ENCODE assay signal across 32 cellular contexts in the genomic region with DNA sequence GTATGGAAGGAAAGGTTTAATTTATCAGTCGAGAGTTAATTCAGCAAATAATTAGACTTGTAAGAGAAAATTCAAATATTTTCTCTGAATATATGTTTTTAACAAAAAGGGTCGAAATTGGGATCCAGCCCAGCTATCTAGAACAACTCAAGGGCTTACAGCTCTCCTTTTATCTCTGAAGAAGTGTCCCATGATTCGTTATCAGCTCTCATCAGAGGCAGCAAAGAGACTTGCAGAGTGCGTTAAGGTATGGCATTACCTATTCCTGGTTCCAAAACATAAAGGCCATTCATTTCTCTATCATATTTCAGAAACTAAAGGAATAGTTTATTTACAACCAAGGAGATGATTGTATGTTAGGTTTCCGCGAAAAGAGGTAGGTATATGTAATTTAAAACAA.
"Had no signal": no experiment of that assay in that cellular context is flagged by ENCODE, and none has a peak within 500 bp of the region (broad histone marks: within the 10 kb centered on the region; RNA-seq: fewer than 3 reads in every experiment).

No MANE protein-coding gene starts in this region.

- H3K27me3 ChIP-seq: ascending aorta, breast epithelium, cardiac muscle cell, colonic mucosa had no signal

- H3K4me3 ChIP-seq: ascending aorta, breast epithelium, cardiac muscle cell, colonic mucosa had no signal

- ATAC-seq: activated CD4-positive, CD25-positive, alpha-beta regulatory T cell treated with anti-CD3 and anti-CD28 coated beads, Interleukin-2, amount 50 U/mL, for 24 hours; activated CD8-positive, alpha-beta T cell treated with anti-CD3 and anti-CD28 coated beads for 36 hours; activated T-cell treated with anti-CD3 and anti-CD28 coated beads, Interleukin-2, amount 50 U/mL, for 4 hours; esophagus mucosa; T-helper 17 cell had no signal

- DNase-seq: activated B cell treated with CpG ODN at 0.5 μM for 24 hours; activated CD4-positive, alpha-beta T cell treated with anti-CD3 and anti-CD28 coated beads for 48 hours; activated CD4-positive, alpha-beta T cell treated with anti-CD3 and anti-CD28 coated beads, Interleukin-2, amount 50 U/mL, for 1 hour; activated CD4-positive, alpha-beta T cell treated with anti-CD3 and anti-CD28 coated beads, Interleukin-2, amount 50 U/mL, for 48 hours; activated CD8-positive, alpha-beta memory T cell treated with anti-CD3 and anti-CD28 coated beads for 24 hours; activated CD8-positive, alpha-beta T cell treated with anti-CD3 and anti-CD28 coated beads for 36 hours; activated effector memory CD4-positive, alpha-beta T cell treated with anti-CD3 and anti-CD28 coated beads, Interleukin-2, amount 50 U/mL, for 16 hours; activated naive CD4-positive, alpha-beta T cell treated with anti-CD3 and anti-CD28 coated beads for 36 hours; activated naive CD8-positive, alpha-beta T cell treated with anti-CD3 and anti-CD28 coated beads, Interleukin-2, amount 10 ng/mL, durations not matched to agents 7 days and 5 days; activated T-cell treated with anti-CD3 and anti-CD28 coated beads, Interleukin-2, amount 50 U/mL, for 4 hours; central memory CD4-positive, alpha-beta T cell; cerebellar nuclear complex; colonic mucosa; effector CD8-positive, alpha-beta T cell; foreskin fibroblast; head of caudate nucleus; T-helper 17 cell; T1000; WERI-Rb-1 had no signal

- H3K27ac Mint-ChIP-seq: activated B cell treated with CpG ODN at 0.5 μM for 24 hours; activated CD8-positive, alpha-beta T cell treated with anti-CD3 and anti-CD28 coated beads for 36 hours; activated naive CD4-positive, alpha-beta T cell treated with anti-CD3 and anti-CD28 coated beads for 36 hours; activated naive CD4-positive, alpha-beta T cell treated with anti-CD3 and anti-CD28 coated beads, Interleukin-2, amount 50 U/mL, for 24 hours; activated naive CD8-positive, alpha-beta T cell treated with anti-CD3 and anti-CD28 coated beads, Interleukin-2, amount 10 ng/mL, durations not matched to agents 7 days and 5 days; activated T-helper 2 cell treated with anti-CD3 and anti-CD28 coated beads, Interferon-gamma antibody, Interleukin-2, Interleukin-4, amounts not matched to agents 10 μg/mL and 5 μg/mL and 100 μg/mL, durations not matched to agents 14 hours and 24 hours and 36 hours; T-helper 2 cell treated with Interferon-gamma antibody and Interleukin-4, amounts not matched to agents 5 μg/mL and 100 μg/mL, for 36 hours had no signal

- H3K4me1 Mint-ChIP-seq: brain had no signal

- H3K4me3 Mint-ChIP-seq: activated B cell treated with CpG ODN at 0.5 μM for 24 hours; activated CD8-positive, alpha-beta T cell treated with anti-CD3 and anti-CD28 coated beads for 36 hours; activated naive CD4-positive, alpha-beta T cell treated with anti-CD3 and anti-CD28 coated beads for 36 hours; activated naive CD4-positive, alpha-beta T cell treated with anti-CD3 and anti-CD28 coated beads, Interleukin-2, amount 50 U/mL, for 24 hours; activated naive CD8-positive, alpha-beta T cell treated with anti-CD3 and anti-CD28 coated beads, Interleukin-2, amount 10 ng/mL, durations not matched to agents 7 days and 5 days; activated T-cell treated with anti-CD3 and anti-CD28 coated beads, Interleukin-2, amount 50 U/mL, for 4 hours; brain; T-helper 17 cell; T-helper 2 cell treated with Interferon-gamma antibody and Interleukin-4, amounts not matched to agents 5 μg/mL and 100 μg/mL, for 36 hours had no signal

- H3K9me3 ChIP-seq: ascending aorta, breast epithelium, colonic mucosa had no signal

- FAIRE-seq: endometrium, endothelial cell of umbilical vein, frontal cortex had no signal

- H3K36me3 ChIP-seq: breast epithelium had no signal

- H3K27me3 Mint-ChIP-seq: activated B cell treated with CpG ODN at 0.5 μM for 24 hours; activated CD8-positive, alpha-beta T cell treated with anti-CD3 and anti-CD28 coated beads for 36 hours; activated naive CD4-positive, alpha-beta T cell treated with anti-CD3 and anti-CD28 coated beads, Interleukin-2, amount 50 U/mL, for 24 hours; activated naive CD8-positive, alpha-beta T cell treated with anti-CD3 and anti-CD28 coated beads, Interleukin-2, amount 10 ng/mL, durations not matched to agents 7 days and 5 days; brain; T-helper 17 cell had no signal

- H3K4me1 ChIP-seq: ascending aorta, breast epithelium, colonic mucosa had no signal

- H3K27ac ChIP-seq: ascending aorta, breast epithelium, cardiac muscle cell, colonic mucosa, epithelial cell of prostate, WERI-Rb-1 had no signal

- H3K9me3 Mint-ChIP-seq: activated B cell treated with CpG ODN at 0.5 μM for 24 hours; activated CD8-positive, alpha-beta T cell treated with anti-CD3 and anti-CD28 coated beads for 36 hours; activated naive CD4-positive, alpha-beta T cell treated with anti-CD3 and anti-CD28 coated beads for 36 hours; activated naive CD4-positive, alpha-beta T cell treated with anti-CD3 and anti-CD28 coated beads, Interleukin-2, amount 50 U/mL, for 24 hours; activated naive CD8-positive, alpha-beta T cell treated with anti-CD3 and anti-CD28 coated beads, Interleukin-2, amount 10 ng/mL, durations not matched to agents 7 days and 5 days; activated T-cell treated with anti-CD3 and anti-CD28 coated beads, Interleukin-2, amount 50 U/mL, for 4 hours; activated T-helper 2 cell treated with anti-CD3 and anti-CD28 coated beads, Interferon-gamma antibody, Interleukin-2, Interleukin-4, amounts not matched to agents 10 μg/mL and 5 μg/mL and 100 μg/mL, durations not matched to agents 14 hours and 24 hours and 36 hours; brain; T-helper 2 cell treated with Interferon-gamma antibody and Interleukin-4, amounts not matched to agents 5 μg/mL and 100 μg/mL, for 36 hours had no signal
